ENCODE assay signal across 14 cellular contexts in genomic region chr19:58356971-58357797, GRCh38. TPM values are rescaled to one million over a fixed set of nuclear protein-coding genes. Genes with fewer than 3 reads are reported as not detected.
DNase-seq lines count a peak whose midpoint lies in the region; ATAC-seq, FAIRE-seq and TF ChIP-seq lines count a peak whose summit lies in the region.
"Had no signal": no experiment of that assay in that cellular context is flagged by ENCODE, and none has a peak within 500 bp of the region (broad histone marks: within the 10 kb centered on the region; RNA-seq: fewer than 3 reads in every experiment).

No MANE protein-coding gene starts in this region.

- DNase-seq in right lobe of liver, result peak in 2 of 3 donors; percentile 14 to 54
- DNase-seq in HepG2 (ENCODE audit: low spot score), result no peak
- DNase-seq in coronary artery (ENCODE audit: low spot score), result no peak
- DNase-seq in lung microvascular endothelial cell (ENCODE audit: low read depth in 2 of 2), result peak; percentile 13 to 29
- no peak for DNase-seq in activated effector memory CD4-positive, alpha-beta T cell treated with Interleukin-2 at 50 U/mL for 16 hours
- DNase-seq in NCI-H526 (lab: John Stamatoyannopoulos, UW), result no peak
- no peak for DNase-seq in activated CD4-positive, alpha-beta T cell treated with anti-CD3 and anti-CD28 coated beads, Interleukin-2, amount 50 U/mL, for 48 hours
- DNase-seq: C1 segment of cervical spinal cord, hippocampal formation, KG1, NCI-H345, trophoblast cell had no signal

- intact Hi-C loops in right lobe of liver (cut with DNase I) (no loop called here), HepG2 (cut with micrococcal nuclease; ENCODE audit: unreplicated experiment) (no loop called here)

- BruUV-seq in HepG2 (replicated peaks; lab: Mats Ljungman, UMichigan), result no TSS peak

- H4K20me1 ChIP-seq in HepG2 (ENCODE audit: insufficient read depth, low read length), result no peaks in the 10 kb centered on the region

- in situ Hi-C loops in HepG2 (cut with HindIII; ENCODE audit: extremely low pct_ligation_motif_present, low pct_unique_long_range_greater_than_20kb), result no loop called here

- TF ChIP-seq POLR2A in right lobe of liver (IDR thresholded peaks at IDR 0.05), result no peak
- TF ChIP-seq POLR2A in HepG2 (IDR thresholded peaks at IDR 0.05; ENCODE audit: insufficient read depth in 1 of 2, low read depth in 2 of 2, low read length in 2 of 2), result no peak

- H2AFZ ChIP-seq in HepG2 (ENCODE audit: low read length), result no peak overlapping the region

- WGBS in right lobe of liver (ENCODE audit: insufficient coverage, low coverage, low lambda C conversion rate, missing lambda C conversion rate), result 64% methylated on average over 4 of the region's 59 CpGs
- 88% methylated on average over 36 of the region's 59 CpGs for WGBS in HepG2 (ENCODE audit: low lambda C conversion rate)

- no peak for TF ChIP-seq RAD21 in HepG2 (CRISPR knock-in tag; IDR thresholded peaks at IDR 0.05)

- TF ChIP-seq EP300 in HepG2 (IDR thresholded peaks at IDR 0.05; ENCODE audit: low read depth in 2 of 2, low read length in 2 of 2) (no peak), HepG2 (CRISPR knock-in tag; IDR thresholded peaks at IDR 0.05; ENCODE audit: borderline replicate concordance) (no peak)

- TF ChIP-seq CTCF in right lobe of liver (IDR thresholded peaks at IDR 0.05), result no peak
- no peak for TF ChIP-seq CTCF in HepG2 (CRISPR knock-in tag; IDR thresholded peaks at IDR 0.05)
- no peak for TF ChIP-seq CTCF in coronary artery (IDR thresholded peaks at IDR 0.05)

- H3K4me3 ChIP-seq in right lobe of liver (peak overlapping the region in 2 of 3 donors; percentile 29 to 31), HepG2 (replicated peaks in 1 of 3; ENCODE audit: insufficient read depth in 1 of 3, low read depth in 2 of 3, low read length in 3 of 3) (no peak overlapping the region), coronary artery (peak overlapping the region; percentile 67)

- CTCF ChIA-PET in HepG2 (lab: Yijun Ruan, JAX; ENCODE audit: low intra/inter-chr PET ratio, low total read pairs), result no interaction called here

- H3K9me3 ChIP-seq in right lobe of liver (no peaks in the 10 kb centered on the region), HepG2 (ENCODE audit: low read length) (no peaks in the 10 kb centered on the region)

- no peaks in the 10 kb centered on the region for H3K36me3 ChIP-seq in right lobe of liver
- no peaks in the 10 kb centered on the region for H3K36me3 ChIP-seq in HepG2 (replicated peaks in 1 of 2; ENCODE audit: control insufficient read depth in 1 of 2, insufficient read depth in 2 of 2, low read length in 2 of 2)

- H3K27me3 ChIP-seq in right lobe of liver, result no peaks in the 10 kb centered on the region
- H3K27me3 ChIP-seq in HepG2 (ENCODE audit: control insufficient read depth in 1 of 2, insufficient read depth in 2 of 2, low read length in 2 of 2), result no peaks in the 10 kb centered on the region

- POLR2A ChIA-PET in HepG2 (lab: Yijun Ruan, JAX), result no interaction called here

- H3K4me2 ChIP-seq in HepG2 (ENCODE audit: low read depth, low read length), result no peak overlapping the region

- no peak for FAIRE-seq in HepG2 (lab: Jason Lieb, UNC)
- FAIRE-seq: GM12891 had no signal

- H3K9ac ChIP-seq in HepG2 (ENCODE audit: insufficient read depth, low read depth, low read length), result no peak overlapping the region

- H3K27ac ChIP-seq in right lobe of liver (no peak overlapping the region), HepG2 (ENCODE audit: extremely low read length, insufficient read depth, low read length) (no peak overlapping the region), coronary artery (no peak overlapping the region)

- H3K4me1 ChIP-seq in right lobe of liver, result peaks cover 0 to 28% (median 12%) of the 10 kb centered on the region in 4 donors
- H3K4me1 ChIP-seq in HepG2 (ENCODE audit: insufficient read depth, low read length), result peaks cover 45% of the 10 kb centered on the region

- no peaks in the 10 kb centered on the region for H3K79me2 ChIP-seq in HepG2 (ENCODE audit: insufficient read depth, low read length)

- ATAC-seq in right lobe of liver, result no peak
- ATAC-seq in HepG2, result no peak
- no peak for ATAC-seq in HG03045 (IDR thresholded peaks at IDR 0.05; ENCODE audit: unreplicated experiment)

RNA-seq across cellular contexts. Expression of gene A1BG, which starts 3.9 kb away (rescaled TPM):
- total RNA-seq in right lobe of liver (1,000 to 10,000 TPM in 4 of 6 experiments, 100 to 1,000 TPM in 2; 897 to 2,313 (median 1,164) TPM), HepG2 (2016; rRNA removed; fragmentation: Illumina TruSeq; extraction: Trizol) (15.1 and 41.4 TPM in 2 replicates), lung microvascular endothelial cell (2.0 and 4.6 TPM in 2 replicates)
- total RNA-seq in HepG2 (2016; cell fraction: cytosol; rRNA removed; fragmentation: Illumina TruSeq; extraction: Trizol; ENCODE audit: low read depth), result 4.8 and 5.3 TPM in 2 replicates
- total RNA-seq in HepG2 (2016; cell fraction: insoluble cytoplasmic fraction; rRNA removed; fragmentation: Illumina TruSeq; extraction: Trizol), result 10.3 and 47.9 TPM in 2 replicates
- total RNA-seq in HepG2 (2016; cell fraction: membrane; rRNA removed; fragmentation: Illumina TruSeq; extraction: Trizol), result 6.5 and 6.7 TPM in 2 replicates
- total RNA-seq in HepG2 (2016; cell fraction: nucleus; rRNA removed; fragmentation: Illumina TruSeq; extraction: Trizol), result 31.7 and 39.4 TPM in 2 replicates
- 14.7 and 49.8 TPM in 2 replicates for polyA plus RNA-seq in HepG2 (2011; rRNA removed)
- polyA plus RNA-seq in HepG2 (2011; cell fraction: cytosol; rRNA removed), result 18.1 and 24.4 TPM in 2 replicates
- polyA plus RNA-seq in HepG2 (2011; cell fraction: nucleus; rRNA removed), result 63.3 and 113 TPM in 2 replicates
- polyA plus RNA-seq in HepG2 (2012), result 59.9 and 62.4 TPM in 2 replicates
- 4.3 and 5.6 TPM in 2 replicates for polyA plus RNA-seq in HepG2 (2016; cell fraction: cytosol; fragmentation: Illumina TruSeq; extraction: Trizol; ENCODE audit: low read depth)
- polyA plus RNA-seq in HepG2 (2016; cell fraction: insoluble cytoplasmic fraction; fragmentation: Illumina TruSeq; extraction: Trizol; ENCODE audit: low read depth), result 11.3 and 14.4 TPM in 2 replicates
- polyA plus RNA-seq in HepG2 (2016; cell fraction: membrane; fragmentation: Illumina TruSeq; extraction: Trizol; ENCODE audit: low read depth), result 4.0 and 4.9 TPM in 2 replicates
- 43.5 and 59.5 TPM in 2 replicates for polyA plus RNA-seq in HepG2 (2016; cell fraction: nucleus; fragmentation: Illumina TruSeq; extraction: Trizol; ENCODE audit: insufficient read depth, low read depth)
- polyA minus RNA-seq in HepG2 (2011; rRNA and poly(A)+ RNA removed; ENCODE audit: low replicate concordance), result 0.23 and 15.3 TPM in 2 replicates
- 3.8 and 9.5 TPM in 2 replicates for polyA minus RNA-seq in HepG2 (2011; cell fraction: cytosol; rRNA and poly(A)+ RNA removed)
- polyA minus RNA-seq in HepG2 (2011; cell fraction: nucleus; rRNA and poly(A)+ RNA removed), result 6.4 and 10.7 TPM in 2 replicates

RNA-seq across cellular contexts. Expression of gene ZNF497, which starts 5.4 kb away (rescaled TPM):
- total RNA-seq in right lobe of liver, result 1 to 10 TPM in 5 of 6 experiments, under 1 TPM in 1; 0.73 to 3.1 (median 1.7) TPM
- total RNA-seq in HepG2 (2016; rRNA removed; fragmentation: Illumina TruSeq; extraction: Trizol), result 1.1 and 1.9 TPM in 2 replicates
- total RNA-seq in HepG2 (2016; cell fraction: cytosol; rRNA removed; fragmentation: Illumina TruSeq; extraction: Trizol; ENCODE audit: low read depth), result 0.10 and 0.53 TPM in 2 replicates
- 1.4 and 1.9 TPM in 2 replicates for total RNA-seq in HepG2 (2016; cell fraction: insoluble cytoplasmic fraction; rRNA removed; fragmentation: Illumina TruSeq; extraction: Trizol)
- total RNA-seq in HepG2 (2016; cell fraction: membrane; rRNA removed; fragmentation: Illumina TruSeq; extraction: Trizol), result 0.76 and 0.77 TPM in 2 replicates
- total RNA-seq in HepG2 (2016; cell fraction: nucleus; rRNA removed; fragmentation: Illumina TruSeq; extraction: Trizol), result 1.4 and 2.1 TPM in 2 replicates
- 1.5 and 1.8 TPM in 2 replicates for polyA plus RNA-seq in HepG2 (2011; rRNA removed)
- 0.74 and 1.2 TPM in 2 replicates for polyA plus RNA-seq in HepG2 (2011; cell fraction: cytosol; rRNA removed)
- 9.3 and 11.8 TPM in 2 replicates for polyA plus RNA-seq in HepG2 (2011; cell fraction: nucleus; rRNA removed)
- polyA plus RNA-seq in HepG2 (2012), result 0.83 and 1.1 TPM in 2 replicates
- 0.10 and 0.16 TPM in 2 replicates for polyA plus RNA-seq in HepG2 (2016; cell fraction: cytosol; fragmentation: Illumina TruSeq; extraction: Trizol; ENCODE audit: low read depth)
- 0.84 and 1.1 TPM in 2 replicates for polyA plus RNA-seq in HepG2 (2016; cell fraction: insoluble cytoplasmic fraction; fragmentation: Illumina TruSeq; extraction: Trizol; ENCODE audit: low read depth)
- 0.37 and 0.49 TPM in 2 replicates for polyA plus RNA-seq in HepG2 (2016; cell fraction: membrane; fragmentation: Illumina TruSeq; extraction: Trizol; ENCODE audit: low read depth)
- polyA plus RNA-seq in HepG2 (2016; cell fraction: nucleus; fragmentation: Illumina TruSeq; extraction: Trizol; ENCODE audit: insufficient read depth, low read depth), result 3.8 and 4.5 TPM in 2 replicates
- 3.8 and 4.0 TPM in 2 replicates for polyA minus RNA-seq in HepG2 (2011; rRNA and poly(A)+ RNA removed; ENCODE audit: low replicate concordance)
- 0.40 and 0.79 TPM in 2 replicates for polyA minus RNA-seq in HepG2 (2011; cell fraction: cytosol; rRNA and poly(A)+ RNA removed)
- 2.7 and 3.0 TPM in 2 replicates for polyA minus RNA-seq in HepG2 (2011; cell fraction: nucleus; rRNA and poly(A)+ RNA removed)
- 0.65 and 0.99 TPM in 2 replicates for total RNA-seq in lung microvascular endothelial cell

RNA-seq across cellular contexts. Expression of gene ZNF837, which starts 23.6 kb away (rescaled TPM):
- total RNA-seq in right lobe of liver (1 to 10 TPM; 1.7 to 3.9 (median 2.4) TPM), HepG2 (2016; rRNA removed; fragmentation: Illumina TruSeq; extraction: Trizol) (0.73 and 1.3 TPM in 2 replicates), lung microvascular endothelial cell (0.87 and 1.6 TPM in 2 replicates)
- total RNA-seq in HepG2 (2016; cell fraction: cytosol; rRNA removed; fragmentation: Illumina TruSeq; extraction: Trizol; ENCODE audit: low read depth), result 0.71 and 0.79 TPM in 2 replicates
- 0.68 and 1.8 TPM in 2 replicates for total RNA-seq in HepG2 (2016; cell fraction: insoluble cytoplasmic fraction; rRNA removed; fragmentation: Illumina TruSeq; extraction: Trizol)
- total RNA-seq in HepG2 (2016; cell fraction: membrane; rRNA removed; fragmentation: Illumina TruSeq; extraction: Trizol), result 1.5 and 2.2 TPM in 2 replicates
- total RNA-seq in HepG2 (2016; cell fraction: nucleus; rRNA removed; fragmentation: Illumina TruSeq; extraction: Trizol), result 1.0 and 1.6 TPM in 2 replicates
- polyA plus RNA-seq in HepG2 (2011; rRNA removed), result 0.29 and 0.69 TPM in 2 replicates
- polyA plus RNA-seq in HepG2 (2011; cell fraction: cytosol; rRNA removed), result 0.37 and 0.87 TPM in 2 replicates
- polyA plus RNA-seq in HepG2 (2011; cell fraction: nucleus; rRNA removed), result 1.6 TPM in 2 replicates
- 0.47 and 0.56 TPM in 2 replicates for polyA plus RNA-seq in HepG2 (2012)
- 0.55 and 0.72 TPM in 2 replicates for polyA plus RNA-seq in HepG2 (2016; cell fraction: cytosol; fragmentation: Illumina TruSeq; extraction: Trizol; ENCODE audit: low read depth)
- 0.70 and 0.97 TPM in 2 replicates for polyA plus RNA-seq in HepG2 (2016; cell fraction: insoluble cytoplasmic fraction; fragmentation: Illumina TruSeq; extraction: Trizol; ENCODE audit: low read depth)
- 0.61 and 0.99 TPM in 2 replicates for polyA plus RNA-seq in HepG2 (2016; cell fraction: membrane; fragmentation: Illumina TruSeq; extraction: Trizol; ENCODE audit: low read depth)
- 0.38 and 1.3 TPM in 2 replicates for polyA plus RNA-seq in HepG2 (2016; cell fraction: nucleus; fragmentation: Illumina TruSeq; extraction: Trizol; ENCODE audit: insufficient read depth, low read depth)
- 0.47 and 1.0 TPM in 2 replicates for polyA minus RNA-seq in HepG2 (2011; rRNA and poly(A)+ RNA removed; ENCODE audit: low replicate concordance)
- 0.44 and 0.69 TPM in 2 replicates for polyA minus RNA-seq in HepG2 (2011; cell fraction: cytosol; rRNA and poly(A)+ RNA removed)
- 0.25 and 0.90 TPM in 2 replicates for polyA minus RNA-seq in HepG2 (2011; cell fraction: nucleus; rRNA and poly(A)+ RNA removed)

RNA-seq across cellular contexts. Expression of gene RPS5, which starts 29.9 kb away (rescaled TPM):
- 100 to 1,000 TPM; 274 to 637 (median 304) TPM for total RNA-seq in right lobe of liver
- total RNA-seq in HepG2 (2016; rRNA removed; fragmentation: Illumina TruSeq; extraction: Trizol), result 1,544 and 1,715 TPM in 2 replicates
- 2,017 and 2,110 TPM in 2 replicates for total RNA-seq in HepG2 (2016; cell fraction: cytosol; rRNA removed; fragmentation: Illumina TruSeq; extraction: Trizol; ENCODE audit: low read depth)
- total RNA-seq in HepG2 (2016; cell fraction: insoluble cytoplasmic fraction; rRNA removed; fragmentation: Illumina TruSeq; extraction: Trizol), result 1,517 and 1,921 TPM in 2 replicates
- total RNA-seq in HepG2 (2016; cell fraction: membrane; rRNA removed; fragmentation: Illumina TruSeq; extraction: Trizol), result 2,939 and 3,145 TPM in 2 replicates
- total RNA-seq in HepG2 (2016; cell fraction: nucleus; rRNA removed; fragmentation: Illumina TruSeq; extraction: Trizol), result 614 and 724 TPM in 2 replicates
- polyA plus RNA-seq in HepG2 (2011; rRNA removed), result 4,145 and 4,408 TPM in 2 replicates
- 3,539 and 5,584 TPM in 2 replicates for polyA plus RNA-seq in HepG2 (2011; cell fraction: cytosol; rRNA removed)
- polyA plus RNA-seq in HepG2 (2011; cell fraction: nucleus; rRNA removed), result 1,780 and 1,928 TPM in 2 replicates
- polyA plus RNA-seq in HepG2 (2012), result 1,706 and 1,819 TPM in 2 replicates
- polyA plus RNA-seq in HepG2 (2016; cell fraction: cytosol; fragmentation: Illumina TruSeq; extraction: Trizol; ENCODE audit: low read depth), result 2,310 and 2,596 TPM in 2 replicates
- 1,782 and 1,827 TPM in 2 replicates for polyA plus RNA-seq in HepG2 (2016; cell fraction: insoluble cytoplasmic fraction; fragmentation: Illumina TruSeq; extraction: Trizol; ENCODE audit: low read depth)
- 3,073 and 3,180 TPM in 2 replicates for polyA plus RNA-seq in HepG2 (2016; cell fraction: membrane; fragmentation: Illumina TruSeq; extraction: Trizol; ENCODE audit: low read depth)
- polyA plus RNA-seq in HepG2 (2016; cell fraction: nucleus; fragmentation: Illumina TruSeq; extraction: Trizol; ENCODE audit: insufficient read depth, low read depth), result 1,095 and 1,142 TPM in 2 replicates
- 2,710 and 3,749 TPM in 2 replicates for polyA minus RNA-seq in HepG2 (2011; rRNA and poly(A)+ RNA removed; ENCODE audit: low replicate concordance)
- 541 and 557 TPM in 2 replicates for polyA minus RNA-seq in HepG2 (2011; cell fraction: cytosol; rRNA and poly(A)+ RNA removed)
- 340 and 381 TPM in 2 replicates for polyA minus RNA-seq in HepG2 (2011; cell fraction: nucleus; rRNA and poly(A)+ RNA removed)
- 2,255 and 2,472 TPM in 2 replicates for total RNA-seq in lung microvascular endothelial cell

RNA-seq across cellular contexts. Expression of gene ZSCAN22, which starts 30.4 kb away (rescaled TPM):
- 1 to 10 TPM; 1.7 to 2.9 (median 2.1) TPM for total RNA-seq in right lobe of liver
- total RNA-seq in HepG2 (2016; rRNA removed; fragmentation: Illumina TruSeq; extraction: Trizol), result 2.5 and 3.1 TPM in 2 replicates
- total RNA-seq in HepG2 (2016; cell fraction: cytosol; rRNA removed; fragmentation: Illumina TruSeq; extraction: Trizol; ENCODE audit: low read depth), result 0.30 and 0.44 TPM in 2 replicates
- 2.2 and 3.2 TPM in 2 replicates for total RNA-seq in HepG2 (2016; cell fraction: insoluble cytoplasmic fraction; rRNA removed; fragmentation: Illumina TruSeq; extraction: Trizol)
- 1.3 TPM in 2 replicates for total RNA-seq in HepG2 (2016; cell fraction: membrane; rRNA removed; fragmentation: Illumina TruSeq; extraction: Trizol)
- 1.8 and 2.3 TPM in 2 replicates for total RNA-seq in HepG2 (2016; cell fraction: nucleus; rRNA removed; fragmentation: Illumina TruSeq; extraction: Trizol)
- 3.5 and 3.6 TPM in 2 replicates for polyA plus RNA-seq in HepG2 (2011; rRNA removed)
- 2.1 and 2.5 TPM in 2 replicates for polyA plus RNA-seq in HepG2 (2011; cell fraction: cytosol; rRNA removed)
- 2.6 and 2.7 TPM in 2 replicates for polyA plus RNA-seq in HepG2 (2011; cell fraction: nucleus; rRNA removed)
- 0.98 and 1.5 TPM in 2 replicates for polyA plus RNA-seq in HepG2 (2012)
- polyA plus RNA-seq in HepG2 (2016; cell fraction: cytosol; fragmentation: Illumina TruSeq; extraction: Trizol; ENCODE audit: low read depth), result 0.28 and 0.33 TPM in 2 replicates
- polyA plus RNA-seq in HepG2 (2016; cell fraction: insoluble cytoplasmic fraction; fragmentation: Illumina TruSeq; extraction: Trizol; ENCODE audit: low read depth), result 1.6 and 1.9 TPM in 2 replicates
- polyA plus RNA-seq in HepG2 (2016; cell fraction: membrane; fragmentation: Illumina TruSeq; extraction: Trizol; ENCODE audit: low read depth), result 0.57 and 0.63 TPM in 2 replicates
- polyA plus RNA-seq in HepG2 (2016; cell fraction: nucleus; fragmentation: Illumina TruSeq; extraction: Trizol; ENCODE audit: insufficient read depth, low read depth), result 2.4 and 3.1 TPM in 2 replicates
- polyA minus RNA-seq in HepG2 (2011; rRNA and poly(A)+ RNA removed; ENCODE audit: low replicate concordance), result 10.3 and 17.6 TPM in 2 replicates
- polyA minus RNA-seq in HepG2 (2011; cell fraction: cytosol; rRNA and poly(A)+ RNA removed), result 1.9 and 2.6 TPM in 2 replicates
- polyA minus RNA-seq in HepG2 (2011; cell fraction: nucleus; rRNA and poly(A)+ RNA removed), result 4.1 and 4.6 TPM in 2 replicates
- 1.3 and 2.0 TPM in 2 replicates for total RNA-seq in lung microvascular endothelial cell

Comparison
In these comparisons a context has a peak if more than half of its experiments do, and no peak if none do; other contexts are left out.
1. DNase-seq: peak in right lobe of liver (2 of 3) and lung microvascular endothelial cell (2 of 2); none in HepG2 (single experiment), coronary artery (single experiment), activated effector memory CD4-positive, alpha-beta T cell treated with Interleukin-2 at 50 U/mL for 16 hours (single experiment), NCI-H526 (0 of 2) and activated CD4-positive, alpha-beta T cell treated with anti-CD3 and anti-CD28 coated beads, Interleukin-2, amount 50 U/mL, for 48 hours (0 of 2).
2. H3K4me3 ChIP-seq: peak in right lobe of liver (2 of 3) and coronary artery (single experiment); none in HepG2 (0 of 3).
3. RNA of gene A1BG, which starts 3.9 kb away (total RNA-seq): 897 to 2,313 TPM in right lobe of liver; 4.8 to 47.9 TPM in HepG2 and 2.0 to 4.6 TPM in lung microvascular endothelial cell; every median in the first group is over 10 times any median in the second.